10 cellular contexts compared by ENCODE assay signal in genomic region chr3:197809356-197810020, GRCh38. TPM values are rescaled to one million over a fixed set of nuclear protein-coding genes. Genes with fewer than 3 reads are reported as not detected.
DNase-seq lines count a peak whose midpoint lies in the region; ATAC-seq and TF ChIP-seq lines count a peak whose summit lies in the region.
"Had no signal": no experiment of that assay in that cellular context is flagged by ENCODE, and none has a peak within 500 bp of the region (broad histone marks: within the 10 kb centered on the region; RNA-seq: fewer than 3 reads in every experiment).

No MANE protein-coding gene starts in this region.

- peak overlapping the region in 1 of 2 donors; percentile 52 for H3K27ac Mint-ChIP-seq in activated naive CD4-positive, alpha-beta T cell treated with anti-CD3 and anti-CD28 coated beads, Interleukin-2, amount 50 U/mL, for 72 hours

- peaks cover 0 to 35% (median 13%) of the 10 kb centered on the region in 11 experiments; a peak in 12 of 22 replicates for H3K36me3 ChIP-seq in BLaER1 treated with 17β-estradiol and CSF1 and Interleukin-3, amounts not matched to agents 10 nM and 100 nM
- no peaks in the 10 kb centered on the region for H3K36me3 ChIP-seq in rectal smooth muscle tissue (ENCODE audit: control insufficient read depth, insufficient read depth, low read length)

- H3K9ac ChIP-seq in BLaER1 treated with 17β-estradiol and CSF1 and Interleukin-3, amounts not matched to agents 10 nM and 100 nM: no peak overlapping the region
- H3K9ac ChIP-seq in rectal smooth muscle tissue (ENCODE audit: low read length): no peak overlapping the region

- H3K27ac ChIP-seq in BLaER1 treated with 17β-estradiol and CSF1 and Interleukin-3, amounts not matched to agents 10 nM and 100 nM: peak overlapping the region in 1 of 11 experiments; percentile 42; a peak in 1 of 22 replicates
- peak overlapping the region; percentile 57 for H3K27ac ChIP-seq in rectal smooth muscle tissue (ENCODE audit: low read depth, low read length)

- no peak overlapping the region for H3K4me3 ChIP-seq in BLaER1 treated with 17β-estradiol and CSF1 and Interleukin-3, amounts not matched to agents 10 nM and 100 nM
- H3K4me3 ChIP-seq in fibroblast of the aortic adventitia (ENCODE audit: low read depth, low read length) (peak overlapping the region; percentile 6), rectal smooth muscle tissue (ENCODE audit: low read length) (no peak overlapping the region)
- H3K4me3 ChIP-seq: lung had no signal

- no peaks in the 10 kb centered on the region for H3K27me3 ChIP-seq in BLaER1 treated with 17β-estradiol and CSF1 and Interleukin-3, amounts not matched to agents 10 nM and 100 nM
- no peaks in the 10 kb centered on the region for H3K27me3 ChIP-seq in rectal smooth muscle tissue (ENCODE audit: control insufficient read depth, insufficient read depth, low read length)

- H4K20me1 ChIP-seq in BLaER1 treated with 17β-estradiol and CSF1 and Interleukin-3, amounts not matched to agents 10 nM and 100 nM: peaks cover 12 to 90% (median 28%) of the 10 kb centered on the region in 11 experiments; a peak in 16 of 22 replicates

- H3K9me3 Mint-ChIP-seq in activated naive CD4-positive, alpha-beta T cell treated with anti-CD3 and anti-CD28 coated beads, Interleukin-2, amount 50 U/mL, for 72 hours: no peaks in the 10 kb centered on the region

- H3K4me1 ChIP-seq in BLaER1 treated with 17β-estradiol and CSF1 and Interleukin-3, amounts not matched to agents 10 nM and 100 nM: peaks cover 6 to 22% (median 14%) of the 10 kb centered on the region in 10 experiments; a peak in 14 of 20 replicates
- H3K4me1 ChIP-seq in rectal smooth muscle tissue (ENCODE audit: control insufficient read depth, insufficient read depth, low read length): peaks cover 13% of the 10 kb centered on the region

- peak; percentile 87 for DNase-seq in fibroblast of the aortic adventitia (ENCODE audit: low read depth)
- DNase-seq in activated CD8-positive, alpha-beta memory T cell treated with anti-CD3 and anti-CD28 coated beads, Interleukin-2, amount 50 U/mL, for 4 hours: no peak
- no peak for DNase-seq in activated naive CD4-positive, alpha-beta T cell treated with anti-CD3 and anti-CD28 coated beads, Interleukin-2, amount 50 U/mL, for 72 hours (ENCODE audit: low spot score in 2 of 2)
- DNase-seq: NCI-H2081 had no signal

- no peak for TF ChIP-seq CTCF in fibroblast of the aortic adventitia (IDR thresholded peaks at IDR 0.05; ENCODE audit: insufficient read depth, low read length)

- peaks cover 0 to 7% (median 0%) of the 10 kb centered on the region in 11 experiments; a peak in 5 of 22 replicates for H3K9me3 ChIP-seq in BLaER1 treated with 17β-estradiol and CSF1 and Interleukin-3, amounts not matched to agents 10 nM and 100 nM (replicated peaks in 1 of 11)

- ATAC-seq in SK-N-SH treated with all-trans-retinoic acid at 6 μM for 48 hours (peak; percentile 84), HG03521 (IDR thresholded peaks at IDR 0.05; ENCODE audit: unreplicated experiment) (no peak), GM19035 (IDR thresholded peaks at IDR 0.05; ENCODE audit: unreplicated experiment) (no peak)
- no peak for ATAC-seq in activated naive CD4-positive, alpha-beta T cell treated with anti-CD3 and anti-CD28 coated beads, Interleukin-2, amount 50 U/mL, for 72 hours

- H3K4me2 ChIP-seq in BLaER1 treated with 17β-estradiol and CSF1 and Interleukin-3, amounts not matched to agents 10 nM and 100 nM: peak overlapping the region in 7 of 11 experiments; percentile 4 to 64 (median 18); a peak in 9 of 22 replicates

- H3K36me3 Mint-ChIP-seq in activated naive CD4-positive, alpha-beta T cell treated with anti-CD3 and anti-CD28 coated beads, Interleukin-2, amount 50 U/mL, for 72 hours: no peaks in the 10 kb centered on the region

TF ChIP-seq in SK-N-SH treated with all-trans-retinoic acid at 6 μM for 48 hours, 23 proteins besides CTCF, POLR2A, EP300 and RAD21:
- TF ChIP-seq ZNF565 (CRISPR knock-in tag; conservative IDR thresholded peaks at IDR 0.05; ENCODE audit: low read depth) (no peak), CSDC2 (CRISPR knock-in tag; IDR thresholded peaks at IDR 0.05) (no peak), TCF4 (CRISPR knock-in tag; IDR thresholded peaks at IDR 0.05; ENCODE audit: borderline replicate concordance) (no peak), CREB5 (CRISPR knock-in tag; IDR thresholded peaks at IDR 0.05; ENCODE audit: low read depth) (no peak), RARB (CRISPR knock-in tag; IDR thresholded peaks at IDR 0.05) (no peak), TOX (CRISPR knock-in tag; IDR thresholded peaks at IDR 0.05; ENCODE audit: borderline replicate concordance) (no peak)
TF ChIP-seq in SK-N-SH treated with all-trans-retinoic acid at 6 μM for 48 hours: peak in this region for 0.

RNA-seq across cellular contexts. Expression of gene LRCH3, which starts 18.4 kb away (rescaled TPM):
- 47.3 and 91.1 TPM in 2 replicates for total RNA-seq in fibroblast of the aortic adventitia (ENCODE audit: low replicate concordance)
- total RNA-seq in activated naive CD4-positive, alpha-beta T cell treated with anti-CD3 and anti-CD28 coated beads, Interleukin-2, amount 50 U/mL, for 72 hours: 10 to 100 TPM; 25.0 to 74.9 TPM

RNA-seq across cellular contexts. Expression of gene FYTTD1, which starts 59.8 kb away (rescaled TPM):
- total RNA-seq in fibroblast of the aortic adventitia (ENCODE audit: low replicate concordance): 30.4 and 40.2 TPM in 2 replicates
- total RNA-seq in activated naive CD4-positive, alpha-beta T cell treated with anti-CD3 and anti-CD28 coated beads, Interleukin-2, amount 50 U/mL, for 72 hours: 10 to 100 TPM; 23.1 to 29.4 TPM
